1 cellular context compared by ENCODE assay signal in genomic region chr9:95297316-95297715, GRCh38.
TF ChIP-seq lines count a peak whose summit lies in the region.

No MANE protein-coding gene starts in this region.

TF ChIP-seq in HepG2, 621 proteins besides CTCF, POLR2A, EP300 and RAD21:
- TF ChIP-seq KDM1A (CRISPR knock-in tag; IDR thresholded peaks at IDR 0.05): no peak
- TF ChIP-seq ZNF703 (CRISPR knock-in tag; IDR thresholded peaks at IDR 0.05; ENCODE audit: borderline replicate concordance): no peak
- no peak for TF ChIP-seq SNAPC2 (CRISPR knock-in tag; IDR thresholded peaks at IDR 0.05)
- no peak for TF ChIP-seq DBP (CRISPR knock-in tag; IDR thresholded peaks at IDR 0.05; ENCODE audit: not compliant biosample characterization)
TF ChIP-seq in HepG2: peak in this region for 0.
